ENCODE assay signal across 24 cellular contexts in the genomic region with DNA sequence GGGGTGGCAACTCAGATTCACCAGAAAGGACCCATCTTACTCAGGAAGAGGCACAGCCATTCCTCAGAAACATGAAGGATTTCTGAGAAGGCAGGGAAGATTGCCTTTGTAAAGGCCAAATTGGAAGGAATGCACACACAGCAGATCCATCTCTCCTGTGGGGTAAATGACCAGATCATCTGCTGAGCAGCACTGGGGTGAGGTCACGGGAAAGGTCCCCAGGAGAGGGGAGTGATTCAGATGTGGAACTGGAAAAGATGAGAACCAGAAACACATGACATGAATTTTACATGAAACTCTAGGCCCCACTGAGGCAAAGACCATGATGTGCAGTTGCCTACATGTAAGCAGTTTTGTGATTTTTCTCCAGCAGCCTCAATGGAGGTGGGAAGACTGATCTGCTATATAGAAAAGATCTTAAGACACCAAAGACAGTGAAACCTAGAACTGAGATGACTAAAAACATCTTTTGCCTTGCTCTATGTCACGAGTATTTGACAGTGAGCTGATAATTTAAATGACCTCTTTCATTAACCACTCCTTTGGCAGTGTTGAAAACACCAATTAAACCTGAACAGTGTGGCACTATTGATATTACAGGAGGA.
"Had no signal": no experiment of that assay in that cellular context is flagged by ENCODE, and none has a peak within 500 bp of the region (broad histone marks: within the 10 kb centered on the region; RNA-seq: fewer than 3 reads in every experiment).

No MANE protein-coding gene starts in this region.

- ATAC-seq: esophagus mucosa; gastrocnemius medialis; left lobe of liver; natural killer cell; psoas muscle; right cardiac atrium; stimulated activated memory B cell treated with anti-CD40 and anti-IgM and Interleukin-4, amounts not matched to agents 10 μg/mL and 1 μg/mL and 100 μg/mL, for 72 hours had no signal

- H3K36me3 Mint-ChIP-seq: memory B cell; natural killer cell; stimulated activated memory B cell treated with anti-CD40 and anti-IgM and Interleukin-4, amounts not matched to agents 10 μg/mL and 1 μg/mL and 100 μg/mL, for 72 hours had no signal

- H3K4me3 Mint-ChIP-seq: endodermal cell; memory B cell; natural killer cell; stimulated activated memory B cell treated with anti-CD40 and anti-IgM and Interleukin-4, amounts not matched to agents 10 μg/mL and 1 μg/mL and 100 μg/mL, for 72 hours had no signal

- H3K9me3 Mint-ChIP-seq: endodermal cell; memory B cell; natural killer cell; stimulated activated memory B cell treated with anti-CD40 and anti-IgM and Interleukin-4, amounts not matched to agents 10 μg/mL and 1 μg/mL and 100 μg/mL, for 72 hours had no signal

- H3K4me3 ChIP-seq: dorsolateral prefrontal cortex, gastrocnemius medialis, lung, ovary, psoas muscle, sigmoid colon, stomach, thyroid gland had no signal

- DNase-seq: cerebellar nuclear complex; cortex of kidney; dorsolateral prefrontal cortex; effector CD8-positive, alpha-beta T cell; endodermal cell; kidney; natural killer cell; occipital lobe; ovary; posterior cingulate gyrus; psoas muscle; right cardiac atrium; sigmoid colon; stimulated activated CD4-positive, alpha-beta T cell treated with anti-CD3 and anti-CD28 coated beads, Interleukin-2, amount 100 ng/mL, for 48 hours; stomach; thyroid gland; trophoblast cell had no signal

- H3K27ac Mint-ChIP-seq: endodermal cell; memory B cell; stimulated activated memory B cell treated with anti-CD40 and anti-IgM and Interleukin-4, amounts not matched to agents 10 μg/mL and 1 μg/mL and 100 μg/mL, for 72 hours had no signal

- H3K4me1 ChIP-seq: gastrocnemius medialis, psoas muscle, sigmoid colon, stomach, thyroid gland had no signal

- H3K27me3 ChIP-seq: dorsolateral prefrontal cortex, gastrocnemius medialis, sigmoid colon, stomach, thyroid gland had no signal

- H3K27me3 Mint-ChIP-seq: memory B cell; stimulated activated memory B cell treated with anti-CD40 and anti-IgM and Interleukin-4, amounts not matched to agents 10 μg/mL and 1 μg/mL and 100 μg/mL, for 72 hours had no signal

- H3K36me3 ChIP-seq: gastrocnemius medialis, ovary, sigmoid colon, stomach, thyroid gland had no signal

- H3K9me3 ChIP-seq: gastrocnemius medialis, psoas muscle, sigmoid colon, stomach, thyroid gland had no signal

- H3K27ac ChIP-seq: dorsolateral prefrontal cortex, epithelial cell of prostate, gastrocnemius medialis, ovary, psoas muscle, sigmoid colon, stomach, thyroid gland had no signal

- H3K4me1 Mint-ChIP-seq: endodermal cell; memory B cell; stimulated activated memory B cell treated with anti-CD40 and anti-IgM and Interleukin-4, amounts not matched to agents 10 μg/mL and 1 μg/mL and 100 μg/mL, for 72 hours had no signal
